ENCODE assay signal across 2 cellular contexts in genomic region chr10:49767752-49768151, GRCh38.
TF ChIP-seq lines count a peak whose summit lies in the region.

No MANE protein-coding gene starts in this region.

TF ChIP-seq in HepG2, 621 proteins besides CTCF, POLR2A, EP300 and RAD21:
- TF ChIP-seq ZNF557 (CRISPR knock-in tag; IDR thresholded peaks at IDR 0.05) = no peak
- no peak for TF ChIP-seq PITX1 (CRISPR knock-in tag; IDR thresholded peaks at IDR 0.05)
- no peak for TF ChIP-seq HDAC1 (CRISPR knock-in tag; IDR thresholded peaks at IDR 0.05)
- TF ChIP-seq, protein P1, sequence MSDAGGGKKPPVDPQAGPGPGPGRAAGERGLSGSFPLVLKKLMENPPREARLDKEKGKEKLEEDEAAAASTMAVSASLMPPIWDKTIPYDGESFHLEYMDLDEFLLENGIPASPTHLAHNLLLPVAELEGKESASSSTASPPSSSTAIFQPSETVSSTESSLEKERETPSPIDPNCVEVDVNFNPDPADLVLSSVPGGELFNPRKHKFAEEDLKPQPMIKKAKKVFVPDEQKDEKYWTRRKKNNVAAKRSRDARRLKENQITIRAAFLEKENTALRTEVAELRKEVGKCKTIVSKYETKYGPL (CRISPR knock-in tag; IDR thresholded peaks at IDR 0.05) = no peak
- no peak for TF ChIP-seq GPN1 (CRISPR knock-in tag; IDR thresholded peaks at IDR 0.05; ENCODE audit: borderline replicate concordance)
- no peak for TF ChIP-seq KLF16 (CRISPR knock-in tag; IDR thresholded peaks at IDR 0.05)
- no peak for TF ChIP-seq RARA (CRISPR knock-in tag; IDR thresholded peaks at IDR 0.05)
- no peak for TF ChIP-seq ZBTB34 (CRISPR knock-in tag; IDR thresholded peaks at IDR 0.05)
- TF ChIP-seq, protein P2, sequence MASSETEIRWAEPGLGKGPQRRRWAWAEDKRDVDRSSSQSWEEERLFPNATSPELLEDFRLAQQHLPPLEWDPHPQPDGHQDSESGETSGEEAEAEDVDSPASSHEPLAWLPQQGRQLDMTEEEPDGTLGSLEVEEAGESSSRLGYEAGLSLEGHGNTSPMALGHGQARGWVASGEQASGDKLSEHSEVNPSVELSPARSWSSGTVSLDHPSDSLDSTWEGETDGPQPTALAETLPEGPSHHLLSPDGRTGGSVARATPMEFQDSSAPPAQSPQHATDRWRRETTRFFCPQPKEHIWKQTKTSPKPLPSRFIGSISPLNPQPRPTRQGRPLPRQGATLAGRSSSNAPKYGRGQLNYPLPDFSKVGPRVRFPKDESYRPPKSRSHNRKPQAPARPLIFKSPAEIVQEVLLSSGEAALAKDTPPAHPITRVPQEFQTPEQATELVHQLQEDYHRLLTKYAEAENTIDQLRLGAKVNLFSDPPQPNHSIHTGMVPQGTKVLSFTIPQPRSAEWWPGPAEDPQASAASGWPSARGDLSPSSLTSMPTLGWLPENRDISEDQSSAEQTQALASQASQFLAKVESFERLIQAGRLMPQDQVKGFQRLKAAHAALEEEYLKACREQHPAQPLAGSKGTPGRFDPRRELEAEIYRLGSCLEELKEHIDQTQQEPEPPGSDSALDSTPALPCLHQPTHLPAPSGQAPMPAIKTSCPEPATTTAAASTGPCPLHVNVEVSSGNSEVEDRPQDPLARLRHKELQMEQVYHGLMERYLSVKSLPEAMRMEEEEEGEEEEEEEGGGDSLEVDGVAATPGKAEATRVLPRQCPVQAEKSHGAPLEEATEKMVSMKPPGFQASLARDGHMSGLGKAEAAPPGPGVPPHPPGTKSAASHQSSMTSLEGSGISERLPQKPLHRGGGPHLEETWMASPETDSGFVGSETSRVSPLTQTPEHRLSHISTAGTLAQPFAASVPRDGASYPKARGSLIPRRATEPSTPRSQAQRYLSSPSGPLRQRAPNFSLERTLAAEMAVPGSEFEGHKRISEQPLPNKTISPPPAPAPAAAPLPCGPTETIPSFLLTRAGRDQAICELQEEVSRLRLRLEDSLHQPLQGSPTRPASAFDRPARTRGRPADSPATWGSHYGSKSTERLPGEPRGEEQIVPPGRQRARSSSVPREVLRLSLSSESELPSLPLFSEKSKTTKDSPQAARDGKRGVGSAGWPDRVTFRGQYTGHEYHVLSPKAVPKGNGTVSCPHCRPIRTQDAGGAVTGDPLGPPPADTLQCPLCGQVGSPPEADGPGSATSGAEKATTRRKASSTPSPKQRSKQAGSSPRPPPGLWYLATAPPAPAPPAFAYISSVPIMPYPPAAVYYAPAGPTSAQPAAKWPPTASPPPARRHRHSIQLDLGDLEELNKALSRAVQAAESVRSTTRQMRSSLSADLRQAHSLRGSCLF (CRISPR knock-in tag; IDR thresholded peaks at IDR 0.05; ENCODE audit: borderline replicate concordance) = no peak
- TF ChIP-seq HHEX (CRISPR knock-in tag; IDR thresholded peaks at IDR 0.05) = no peak
- TF ChIP-seq ZNF10 (CRISPR knock-in tag; IDR thresholded peaks at IDR 0.05; ENCODE audit: borderline replicate concordance, low read depth) = no peak

TF ChIP-seq in WTC11, 78 proteins besides CTCF, POLR2A, EP300 and RAD21:
- TF ChIP-seq ATF1 (CRISPR knock-in tag; IDR thresholded peaks at IDR 0.05) = no peak
- TF ChIP-seq IRF2 (CRISPR knock-in tag; IDR thresholded peaks at IDR 0.05; ENCODE audit: borderline replicate concordance, low read depth) = no peak
- TF ChIP-seq, protein P3, sequence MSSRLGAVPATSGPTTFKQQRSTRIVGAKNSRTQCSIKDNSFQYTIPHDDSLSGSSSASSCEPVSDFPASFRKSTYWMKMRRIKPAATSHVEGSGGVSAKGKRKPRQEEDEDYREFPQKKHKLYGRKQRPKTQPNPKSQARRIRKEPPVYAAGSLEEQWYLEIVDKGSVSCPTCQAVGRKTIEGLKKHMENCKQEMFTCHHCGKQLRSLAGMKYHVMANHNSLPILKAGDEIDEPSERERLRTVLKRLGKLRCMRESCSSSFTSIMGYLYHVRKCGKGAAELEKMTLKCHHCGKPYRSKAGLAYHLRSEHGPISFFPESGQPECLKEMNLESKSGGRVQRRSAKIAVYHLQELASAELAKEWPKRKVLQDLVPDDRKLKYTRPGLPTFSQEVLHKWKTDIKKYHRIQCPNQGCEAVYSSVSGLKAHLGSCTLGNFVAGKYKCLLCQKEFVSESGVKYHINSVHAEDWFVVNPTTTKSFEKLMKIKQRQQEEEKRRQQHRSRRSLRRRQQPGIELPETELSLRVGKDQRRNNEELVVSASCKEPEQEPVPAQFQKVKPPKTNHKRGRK (CRISPR knock-in tag; IDR thresholded peaks at IDR 0.05; ENCODE audit: borderline replicate concordance) = no peak
- TF ChIP-seq CBFB (CRISPR knock-in tag; IDR thresholded peaks at IDR 0.05; ENCODE audit: low read depth) = no peak
- no peak for TF ChIP-seq MXD4 (CRISPR knock-in tag; IDR thresholded peaks at IDR 0.05; ENCODE audit: borderline replicate concordance)
- TF ChIP-seq AFF4 (CRISPR knock-in tag; IDR thresholded peaks at IDR 0.05; ENCODE audit: borderline replicate concordance) = no peak
- TF ChIP-seq USF2 (CRISPR knock-in tag; IDR thresholded peaks at IDR 0.05) = no peak
- TF ChIP-seq, protein P4, sequence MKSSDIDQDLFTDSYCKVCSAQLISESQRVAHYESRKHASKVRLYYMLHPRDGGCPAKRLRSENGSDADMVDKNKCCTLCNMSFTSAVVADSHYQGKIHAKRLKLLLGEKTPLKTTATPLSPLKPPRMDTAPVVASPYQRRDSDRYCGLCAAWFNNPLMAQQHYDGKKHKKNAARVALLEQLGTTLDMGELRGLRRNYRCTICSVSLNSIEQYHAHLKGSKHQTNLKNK (CRISPR knock-in tag; IDR thresholded peaks at IDR 0.05) = no peak
- TF ChIP-seq NFE2L1 (CRISPR knock-in tag; IDR thresholded peaks at IDR 0.05) = no peak
- no peak for TF ChIP-seq TEAD1 (CRISPR knock-in tag; IDR thresholded peaks at IDR 0.05)
- TF ChIP-seq RORB (CRISPR knock-in tag; IDR thresholded peaks at IDR 0.05) = no peak
- TF ChIP-seq, protein P5, sequence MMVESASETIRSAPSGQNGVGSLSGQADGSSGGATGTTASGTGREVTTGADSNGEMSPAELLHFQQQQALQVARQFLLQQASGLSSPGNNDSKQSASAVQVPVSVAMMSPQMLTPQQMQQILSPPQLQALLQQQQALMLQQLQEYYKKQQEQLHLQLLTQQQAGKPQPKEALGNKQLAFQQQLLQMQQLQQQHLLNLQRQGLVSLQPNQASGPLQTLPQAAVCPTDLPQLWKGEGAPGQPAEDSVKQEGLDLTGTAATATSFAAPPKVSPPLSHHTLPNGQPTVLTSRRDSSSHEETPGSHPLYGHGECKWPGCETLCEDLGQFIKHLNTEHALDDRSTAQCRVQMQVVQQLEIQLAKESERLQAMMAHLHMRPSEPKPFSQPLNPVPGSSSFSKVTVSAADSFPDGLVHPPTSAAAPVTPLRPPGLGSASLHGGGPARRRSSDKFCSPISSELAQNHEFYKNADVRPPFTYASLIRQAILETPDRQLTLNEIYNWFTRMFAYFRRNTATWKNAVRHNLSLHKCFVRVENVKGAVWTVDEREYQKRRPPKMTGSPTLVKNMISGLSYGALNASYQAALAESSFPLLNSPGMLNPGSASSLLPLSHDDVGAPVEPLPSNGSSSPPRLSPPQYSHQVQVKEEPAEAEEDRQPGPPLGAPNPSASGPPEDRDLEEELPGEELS (CRISPR knock-in tag; IDR thresholded peaks at IDR 0.05) = no peak
- TF ChIP-seq GTF2I (CRISPR knock-in tag; conservative IDR thresholded peaks at IDR 0.05) = no peak
- TF ChIP-seq MLX (CRISPR knock-in tag; IDR thresholded peaks at IDR 0.05) = no peak
- TF ChIP-seq CREM (CRISPR knock-in tag; IDR thresholded peaks at IDR 0.05) = no peak
- TF ChIP-seq, protein P6, sequence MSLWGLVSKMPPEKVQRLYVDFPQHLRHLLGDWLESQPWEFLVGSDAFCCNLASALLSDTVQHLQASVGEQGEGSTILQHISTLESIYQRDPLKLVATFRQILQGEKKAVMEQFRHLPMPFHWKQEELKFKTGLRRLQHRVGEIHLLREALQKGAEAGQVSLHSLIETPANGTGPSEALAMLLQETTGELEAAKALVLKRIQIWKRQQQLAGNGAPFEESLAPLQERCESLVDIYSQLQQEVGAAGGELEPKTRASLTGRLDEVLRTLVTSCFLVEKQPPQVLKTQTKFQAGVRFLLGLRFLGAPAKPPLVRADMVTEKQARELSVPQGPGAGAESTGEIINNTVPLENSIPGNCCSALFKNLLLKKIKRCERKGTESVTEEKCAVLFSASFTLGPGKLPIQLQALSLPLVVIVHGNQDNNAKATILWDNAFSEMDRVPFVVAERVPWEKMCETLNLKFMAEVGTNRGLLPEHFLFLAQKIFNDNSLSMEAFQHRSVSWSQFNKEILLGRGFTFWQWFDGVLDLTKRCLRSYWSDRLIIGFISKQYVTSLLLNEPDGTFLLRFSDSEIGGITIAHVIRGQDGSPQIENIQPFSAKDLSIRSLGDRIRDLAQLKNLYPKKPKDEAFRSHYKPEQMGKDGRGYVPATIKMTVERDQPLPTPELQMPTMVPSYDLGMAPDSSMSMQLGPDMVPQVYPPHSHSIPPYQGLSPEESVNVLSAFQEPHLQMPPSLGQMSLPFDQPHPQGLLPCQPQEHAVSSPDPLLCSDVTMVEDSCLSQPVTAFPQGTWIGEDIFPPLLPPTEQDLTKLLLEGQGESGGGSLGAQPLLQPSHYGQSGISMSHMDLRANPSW (CRISPR knock-in tag; conservative IDR thresholded peaks at IDR 0.05; ENCODE audit: low read depth) = no peak
- TF ChIP-seq ARID4B (CRISPR knock-in tag; IDR thresholded peaks at IDR 0.05; ENCODE audit: borderline replicate concordance) = no peak
- TF ChIP-seq SOX15 (CRISPR knock-in tag; IDR thresholded peaks at IDR 0.05) = no peak
- TF ChIP-seq, protein P7, sequence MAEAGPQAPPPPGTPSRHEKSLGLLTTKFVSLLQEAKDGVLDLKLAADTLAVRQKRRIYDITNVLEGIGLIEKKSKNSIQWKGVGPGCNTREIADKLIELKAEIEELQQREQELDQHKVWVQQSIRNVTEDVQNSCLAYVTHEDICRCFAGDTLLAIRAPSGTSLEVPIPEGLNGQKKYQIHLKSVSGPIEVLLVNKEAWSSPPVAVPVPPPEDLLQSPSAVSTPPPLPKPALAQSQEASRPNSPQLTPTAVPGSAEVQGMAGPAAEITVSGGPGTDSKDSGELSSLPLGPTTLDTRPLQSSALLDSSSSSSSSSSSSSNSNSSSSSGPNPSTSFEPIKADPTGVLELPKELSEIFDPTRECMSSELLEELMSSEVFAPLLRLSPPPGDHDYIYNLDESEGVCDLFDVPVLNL (CRISPR knock-in tag; IDR thresholded peaks at IDR 0.05; ENCODE audit: borderline replicate concordance, low read depth) = no peak
